In the genomic region with DNA sequence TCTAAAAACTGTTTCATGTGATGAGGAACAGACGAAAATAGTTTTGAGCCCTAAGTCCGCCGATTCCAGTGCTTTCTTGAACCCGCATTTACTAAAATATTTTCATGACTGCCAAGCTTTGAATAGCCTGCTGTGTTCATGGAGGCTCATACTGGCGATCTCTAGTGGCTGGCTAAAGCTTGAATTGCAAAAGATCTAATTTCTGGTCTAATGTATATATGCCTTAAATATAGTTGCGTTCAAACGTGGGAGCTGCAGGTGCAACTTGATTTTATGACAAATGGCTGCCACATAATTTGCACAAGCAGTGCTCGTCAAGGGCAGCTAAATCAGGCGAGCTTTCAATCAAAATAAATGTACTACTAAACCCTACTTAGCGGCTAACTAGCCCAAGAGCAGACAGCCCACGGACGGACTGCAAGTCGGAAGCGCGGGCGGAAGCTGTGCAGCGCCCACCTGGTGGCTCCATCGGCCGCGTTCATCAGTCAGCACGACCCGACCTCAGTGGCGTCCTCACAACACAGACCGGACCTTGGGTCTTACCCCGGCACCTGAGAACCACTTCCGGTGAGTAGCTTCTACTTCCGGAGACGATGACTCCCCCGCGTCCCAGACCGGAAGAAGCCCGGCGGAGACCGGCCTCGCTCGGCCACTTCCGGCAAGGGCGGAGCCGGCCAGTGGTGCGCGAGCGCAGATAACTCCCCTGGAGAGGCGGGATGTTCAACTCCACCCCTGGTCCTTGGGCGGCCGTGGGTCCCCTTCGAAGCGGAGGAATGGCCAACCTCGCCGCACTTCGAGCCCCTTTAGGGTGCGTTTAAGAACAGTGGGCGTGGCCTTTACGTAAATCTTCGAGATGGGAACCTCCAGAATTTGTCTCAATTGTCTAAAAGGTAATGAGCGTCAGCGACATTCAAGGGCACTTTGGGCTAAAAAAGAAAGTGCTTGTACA, we compare ENCODE assay signal across 8 cellular contexts. TPM values are rescaled to one million over a fixed set of nuclear protein-coding genes. Genes with fewer than 3 reads are reported as not detected.
DNase-seq lines count a peak whose midpoint lies in the region; ATAC-seq and TF ChIP-seq lines count a peak whose summit lies in the region.

No MANE protein-coding gene starts in this region.

- no peaks in the 10 kb centered on the region for H3K27me3 ChIP-seq in HUES64 (ENCODE audit: insufficient read depth, low read length)
- no peaks in the 10 kb centered on the region for H3K27me3 ChIP-seq in OCI-LY3 (ENCODE audit: low read depth, low read length)

- peak overlapping the region; percentile 74 for H3K4me3 ChIP-seq in HUES64 (ENCODE audit: low read length)
- peak overlapping the region; percentile 93 for H3K4me3 ChIP-seq in OCI-LY3 (ENCODE audit: low read length)

- TF ChIP-seq CTCF in OCI-LY3 (IDR thresholded peaks at IDR 0.05; ENCODE audit: low read depth, low read length), result peak; percentile 38

- WGBS in HUES64, result 7% methylated on average over 56 of the region's 56 CpGs

- DNase-seq in DMS 273 treated with DMSO at 0.1 percent for 48 hours (lab: John Stamatoyannopoulos, UW), result peak; percentile 84
- peak; percentile 62 for DNase-seq in activated T-cell treated with anti-CD3 and anti-CD28 coated beads for 4 hours
- DNase-seq in epithelial cell of prostate (ENCODE audit: low read depth, low spot score), result peak; percentile 62
- peak; percentile 95 for DNase-seq in mucosa of gallbladder (ENCODE audit: low spot score)
- peak; percentile 85 for DNase-seq in stimulated activated CD8-positive, alpha-beta memory T cell treated with anti-CD3 and anti-CD28 coated beads, Interleukin-4, amount 100 ng/mL, for 24 hours (ENCODE audit: low read depth)

- H3K9me3 ChIP-seq in HUES64 (ENCODE audit: insufficient read depth, low read depth, low read length), result no peaks in the 10 kb centered on the region
- no peaks in the 10 kb centered on the region for H3K9me3 ChIP-seq in OCI-LY3 (ENCODE audit: insufficient read depth, low read length)

- H3K27ac ChIP-seq in HUES64 (ENCODE audit: low read depth, low read length) (peak overlapping the region; percentile 86), OCI-LY3 (ENCODE audit: low read length) (peak overlapping the region; percentile 92), epithelial cell of prostate (peak overlapping the region; percentile 96)

- peaks cover 46% of the 10 kb centered on the region for H3K79me2 ChIP-seq in OCI-LY3 (ENCODE audit: low read length)

- peak overlapping the region; percentile 69 for H2AFZ ChIP-seq in OCI-LY3 (ENCODE audit: low read depth, low read length)

- H3K4me1 ChIP-seq in HUES64 (ENCODE audit: insufficient read depth, low read length), result peaks cover 30% of the 10 kb centered on the region
- H3K4me1 ChIP-seq in OCI-LY3 (ENCODE audit: low read length), result peaks cover 54% of the 10 kb centered on the region

- H3K4me2 ChIP-seq in OCI-LY3 (ENCODE audit: low read length), result peak overlapping the region; percentile 99

- H4K20me1 ChIP-seq in OCI-LY3 (ENCODE audit: insufficient read depth, low read length), result peaks cover 15% of the 10 kb centered on the region

- H3K36me3 ChIP-seq in HUES64 (ENCODE audit: insufficient read depth, low read length) (peaks cover 66% of the 10 kb centered on the region), OCI-LY3 (replicated peaks; ENCODE audit: low read depth, low read length) (peaks cover 55% of the 10 kb centered on the region)

- H3K9ac ChIP-seq in HUES64 (ENCODE audit: low read depth, low read length) (peak overlapping the region; percentile 87), OCI-LY3 (ENCODE audit: low read length) (peak overlapping the region; percentile 77)

- ATAC-seq in GM21515 (IDR thresholded peaks at IDR 0.05; ENCODE audit: unreplicated experiment), result peak; percentile 95

RNA-seq across cellular contexts. Expression of gene RPL27A, which starts 6.1 kb away (rescaled TPM):
- 2,634 TPM for polyA plus RNA-seq in HUES64 (2013, experiment 1 of 2)
- polyA plus RNA-seq in HUES64 (2013, experiment 2 of 2), result 2,792 TPM
- 513 TPM for total RNA-seq in mucosa of gallbladder

RNA-seq across cellular contexts. Expression of gene TRIM66, which starts 6.2 kb away (rescaled TPM):
- 2.0 TPM for polyA plus RNA-seq in HUES64 (2013, experiment 1 of 2)
- polyA plus RNA-seq in HUES64 (2013, experiment 2 of 2), result 3.4 TPM
- 7.1 TPM for total RNA-seq in mucosa of gallbladder

Comparison
In these comparisons a context has a peak if more than half of its experiments do, and no peak if none do; other contexts are left out.
1. Peak in every context shown above with its lines: DNase-seq, ATAC-seq, H3K4me3 ChIP-seq and H3K27ac ChIP-seq.